ENCODE assay signal across 10 cellular contexts in the genomic region with DNA sequence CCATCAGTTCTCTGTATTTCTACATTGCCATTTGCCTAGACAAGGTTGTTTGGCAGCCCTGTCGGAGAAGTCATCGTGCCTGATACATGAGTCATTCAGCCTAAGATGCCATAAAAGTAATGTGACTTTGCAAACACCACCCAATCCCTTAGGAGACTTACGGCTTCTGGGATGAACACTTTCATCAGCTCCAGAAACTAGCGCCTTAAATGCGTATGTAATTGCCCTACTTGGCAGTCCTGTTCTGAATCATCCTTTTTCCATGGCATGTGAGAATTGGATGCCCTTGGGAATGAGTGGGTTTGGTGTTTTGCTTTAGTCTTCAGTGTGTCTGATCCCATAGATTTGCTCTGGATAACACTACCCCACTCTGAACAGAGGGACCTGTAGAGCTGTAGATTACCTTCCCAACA.
DNase-seq lines count a peak whose midpoint lies in the region; ATAC-seq and TF ChIP-seq lines count a peak whose summit lies in the region.
"Had no signal": no experiment of that assay in that cellular context is flagged by ENCODE, and none has a peak within 500 bp of the region (broad histone marks: within the 10 kb centered on the region; RNA-seq: fewer than 3 reads in every experiment).

No MANE protein-coding gene starts in this region.

- H2BK15ac ChIP-seq in IMR-90 (ENCODE audit: low read depth, low read length) = peak overlapping the region; percentile 71; the same call in 1 of the 3 replicates

- TF ChIP-seq CTCF in IMR-90 (conservative IDR thresholded peaks at IDR 0.05; ENCODE audit: low read depth, low read length) (no peak), lower lobe of right lung (IDR thresholded peaks at IDR 0.05) (no peak), tibial artery (IDR thresholded peaks at IDR 0.05) (no peak), spleen (IDR thresholded peaks at IDR 0.05 in 8 of 11, conservative IDR thresholded peaks at IDR 0.05 in 3 of 11) (no peak)

- H3K4me1 ChIP-seq in IMR-90 (ENCODE audit: control insufficient read depth, insufficient read depth, low read length) = peaks cover 16% of the 10 kb centered on the region
- peaks cover 23% of the 10 kb centered on the region for H3K4me1 ChIP-seq in lower lobe of right lung
- H3K4me1 ChIP-seq in tibial artery = peaks cover 0 to 73% (median 33%) of the 10 kb centered on the region in 4 donors
- H3K4me1 ChIP-seq in spleen = no peaks in the 10 kb centered on the region

- dilution Hi-C loops in IMR-90 (cut with HindIII; ENCODE audit: low sequenced_read_pairs, unreplicated experiment) = no loop called here

- in situ Hi-C loops in IMR-90 (cut with MboI; ENCODE audit: low sequenced_read_pairs) = no loop called here

- no peak overlapping the region; the same call in 1 of the 2 replicates for H4K5ac ChIP-seq in IMR-90 (ENCODE audit: low read depth, low read length)

- H4K8ac ChIP-seq in IMR-90 (ENCODE audit: low read depth in 2 of 2, low read length in 2 of 2) = peak overlapping the region; percentile 10 to 48; a peak in 3 of 4 replicates

- peak overlapping the region; percentile 35 for H3K14ac ChIP-seq in IMR-90 (replicated peaks; ENCODE audit: low read depth, low read length)

- CTCF ChIA-PET in IMR-90 (lab: Yijun Ruan, JAX) = no interaction called here
- CTCF ChIA-PET in activated naive CD4-positive, alpha-beta T cell treated with anti-CD3 and anti-CD28 coated beads, Interleukin-2, amount 10 ng/mL, durations not matched to agents 7 days and 5 days (lab: Charles Lee) = no interaction called here

- no peaks in the 10 kb centered on the region for H3K36me3 Mint-ChIP-seq in activated naive CD4-positive, alpha-beta T cell treated with anti-CD3 and anti-CD28 coated beads, Interleukin-2, amount 10 ng/mL, durations not matched to agents 7 days and 5 days

- H2BK20ac ChIP-seq in IMR-90 (ENCODE audit: low read depth, low read length) = peak overlapping the region; percentile 35; the same call in 1 of the 2 replicates

- H4K20me1 ChIP-seq in IMR-90 (ENCODE audit: insufficient read depth, low read length) = no peaks in the 10 kb centered on the region

- H3K4ac ChIP-seq in IMR-90 (ENCODE audit: low read depth, low read length) = peak overlapping the region; percentile 32

- no peaks in the 10 kb centered on the region for H3K36me3 ChIP-seq in IMR-90 (ENCODE audit: control insufficient read depth, insufficient read depth, low read length)
- no peaks in the 10 kb centered on the region for H3K36me3 ChIP-seq in lower lobe of right lung
- no peaks in the 10 kb centered on the region for H3K36me3 ChIP-seq in tibial artery
- H3K36me3 ChIP-seq in spleen = no peaks in the 10 kb centered on the region

- peak overlapping the region; percentile 76; the same call in 1 of the 2 replicates for H3K18ac ChIP-seq in IMR-90 (ENCODE audit: low read depth, low read length)

- TF ChIP-seq POLR2A in IMR-90 (IDR thresholded peaks at IDR 0.05; ENCODE audit: low read depth, low read length) (no peak), spleen (IDR thresholded peaks at IDR 0.05) (no peak)

- peak overlapping the region; percentile 42; the same call in 1 of the 2 replicates for H2BK120ac ChIP-seq in IMR-90 (ENCODE audit: low read depth, low read length)

- peak overlapping the region; percentile 64 for H2BK5ac ChIP-seq in IMR-90 (ENCODE audit: low read depth, low read length, poor library complexity, severe bottlenecking)

- peaks cover 7% of the 10 kb centered on the region for H3K27me3 Mint-ChIP-seq in activated naive CD4-positive, alpha-beta T cell treated with anti-CD3 and anti-CD28 coated beads, Interleukin-2, amount 10 ng/mL, durations not matched to agents 7 days and 5 days

- H3K79me1 ChIP-seq in IMR-90 (ENCODE audit: low read depth in 1 of 2, low read length in 2 of 2) = peaks cover 23 to 67% of the 10 kb centered on the region in 2 experiments

- intact Hi-C loops in IMR-90 (cut with micrococcal nuclease) = no loop called here
- intact Hi-C loops in lower lobe of right lung (cut with DNase I) = no loop called here
- intact Hi-C loops in tibial artery (cut with DNase I; ENCODE audit: low total_unique reads) = no loop called here
- intact Hi-C loops in spleen (cut with DNase I; ENCODE audit: low total_unique reads) = no loop called here

- H2AFZ ChIP-seq in IMR-90 (replicated peaks; ENCODE audit: low read length, poor library complexity) = peak overlapping the region; percentile 9

- TF ChIP-seq RAD21 in IMR-90 (IDR thresholded peaks at IDR 0.05; ENCODE audit: low read length) = no peak

- H3K9me1 ChIP-seq in IMR-90 (ENCODE audit: insufficient read depth, low read length) = peaks cover 3% of the 10 kb centered on the region

- no peak overlapping the region for H3K27ac Mint-ChIP-seq in activated naive CD4-positive, alpha-beta T cell treated with anti-CD3 and anti-CD28 coated beads, Interleukin-2, amount 10 ng/mL, durations not matched to agents 7 days and 5 days

- ATAC-seq in IMR-90 (ENCODE audit: low read depth) (peak; percentile 38; the same call in 1 of the 2 replicates), lower lobe of right lung (peak; percentile 25 to 37), HG03565 (IDR thresholded peaks at IDR 0.05; ENCODE audit: unreplicated experiment) (no peak), GM18520 (IDR thresholded peaks at IDR 0.05; ENCODE audit: unreplicated experiment) (no peak)

- H3K9ac ChIP-seq in IMR-90 (ENCODE audit: low read depth, low read length) = no peak overlapping the region

- 0 out of 2 replicates have a peak overlapping the region, but pooled peaks have one; percentile 7 for H3K56ac ChIP-seq in IMR-90 (ENCODE audit: extremely low read depth, insufficient read depth, low read length)

- H3K23ac ChIP-seq in IMR-90 (ENCODE audit: low read depth, low read length) = no peak overlapping the region; the same call in 1 of the 2 replicates

- H3K27me3 ChIP-seq in IMR-90 (ENCODE audit: control insufficient read depth, insufficient read depth, low read length) (no peaks in the 10 kb centered on the region), lower lobe of right lung (ENCODE audit: low read depth) (no peaks in the 10 kb centered on the region), tibial artery (no peaks in the 10 kb centered on the region), spleen (replicated peaks in 1 of 7) (no peaks in the 10 kb centered on the region)

- no peak overlapping the region; the same call in 1 of the 2 replicates for H3K4me2 ChIP-seq in IMR-90 (ENCODE audit: low read depth, low read length)

- H3K9me3 ChIP-seq in IMR-90 (ENCODE audit: control insufficient read depth, insufficient read depth, low read length) = no peaks in the 10 kb centered on the region
- no peaks in the 10 kb centered on the region for H3K9me3 ChIP-seq in lower lobe of right lung
- no peaks in the 10 kb centered on the region for H3K9me3 ChIP-seq in tibial artery
- no peaks in the 10 kb centered on the region for H3K9me3 ChIP-seq in spleen

- peak; percentile 80 for DNase-seq in IMR-90
- no peak for DNase-seq in lower lobe of right lung
- DNase-seq in tibial artery = peak; percentile 85 to 87
- no peak for DNase-seq in spleen
- DNase-seq in activated naive CD4-positive, alpha-beta T cell treated with anti-CD3 and anti-CD28 coated beads, Interleukin-2, amount 10 ng/mL, durations not matched to agents 7 days and 5 days = no peak
- DNase-seq: activated gamma-delta T cell treated with Interleukin-2 at 50 U/mL for 16 hours; stimulated activated CD4-positive, alpha-beta T cell treated with anti-CD3 and anti-CD28 coated beads, Interleukin-1b, Interleukin-23, amount 100 ng/mL, for 48 hours had no signal

- H3K9me3 Mint-ChIP-seq in activated naive CD4-positive, alpha-beta T cell treated with anti-CD3 and anti-CD28 coated beads, Interleukin-2, amount 10 ng/mL, durations not matched to agents 7 days and 5 days = no peaks in the 10 kb centered on the region

- POLR2A ChIA-PET in IMR-90 (lab: Charles Lee; ENCODE audit: unreplicated experiment) = no interaction called here

- no peaks in the 10 kb centered on the region for H3K4me1 Mint-ChIP-seq in activated naive CD4-positive, alpha-beta T cell treated with anti-CD3 and anti-CD28 coated beads, Interleukin-2, amount 10 ng/mL, durations not matched to agents 7 days and 5 days

- peak overlapping the region; percentile 76; the same call in 1 of the 2 replicates for H2AK5ac ChIP-seq in IMR-90 (ENCODE audit: low read depth, low read length)

- no peak overlapping the region for H2AK9ac ChIP-seq in IMR-90 (replicated peaks; ENCODE audit: low read depth, low read length, poor library complexity)

- H3K4me3 Mint-ChIP-seq in activated naive CD4-positive, alpha-beta T cell treated with anti-CD3 and anti-CD28 coated beads, Interleukin-2, amount 10 ng/mL, durations not matched to agents 7 days and 5 days = no peak overlapping the region

- H4K91ac ChIP-seq in IMR-90 (ENCODE audit: insufficient read depth, low read depth, low read length) = peak overlapping the region; percentile 41; the same call in 1 of the 2 replicates

- H3K27ac ChIP-seq in IMR-90 (ENCODE audit: insufficient read depth, low read length) (no peak overlapping the region), cingulate gyrus (ENCODE audit: low read depth, low read length) (peak overlapping the region; percentile 16), lower lobe of right lung (peak overlapping the region; percentile 47), tibial artery (peak overlapping the region; percentile 86 to 87), spleen (no peak overlapping the region)

- WGBS in IMR-90 (ENCODE audit: extremely low coverage in 2 of 2, insufficient read length in 1 of 2), 2 experiments = no CpG with 5 or more reads among the region's 5 CpGs
- 94 to 97% (median 94%) methylated on average over 5 of the region's 5 CpGs for WGBS in spleen, 5 donors

- BruUV-seq in IMR-90 (replicated peaks; lab: Mats Ljungman, UMichigan) = no TSS peak

- no peak overlapping the region for H3K4me3 ChIP-seq in IMR-90 (ENCODE audit: insufficient read depth, low read depth, low read length)
- H3K4me3 ChIP-seq in lower lobe of right lung = no peak overlapping the region
- peak overlapping the region; percentile 5 to 6 for H3K4me3 ChIP-seq in tibial artery
- no peak overlapping the region for H3K4me3 ChIP-seq in spleen

TF ChIP-seq in IMR-90, 13 proteins besides CTCF, POLR2A, EP300 and RAD21:
- no peak for TF ChIP-seq RFX5 (IDR thresholded peaks at IDR 0.05; ENCODE audit: low read depth, low read length)
- no peak for TF ChIP-seq CEBPB (IDR thresholded peaks at IDR 0.05; ENCODE audit: low read depth, low read length)
- no peak for TF ChIP-seq RCOR1 (IDR thresholded peaks at IDR 0.05; ENCODE audit: insufficient replicate concordance, low read length)
- TF ChIP-seq NFE2L2 (IDR thresholded peaks at IDR 0.05; ENCODE audit: low read depth, low read length) = no peak; the same call in 1 of the 2 replicates
- TF ChIP-seq BHLHE40 (IDR thresholded peaks at IDR 0.05; ENCODE audit: low read depth, low read length) = peak; percentile 53; the same call in 1 of the 2 replicates
- TF ChIP-seq MAFK (IDR thresholded peaks at IDR 0.05; ENCODE audit: low read depth, low read length) = no peak

Comparison
In these comparisons a context has a peak if more than half of its experiments do, and no peak if none do; other contexts are left out.
1. ATAC-seq: peak in IMR-90 (single experiment) and lower lobe of right lung (2 of 2); none in HG03565 (single experiment) and GM18520 (single experiment).
2. DNase-seq: peak in IMR-90 (single experiment) and tibial artery (2 of 2); none in lower lobe of right lung (single experiment), spleen (single experiment) and activated naive CD4-positive, alpha-beta T cell treated with anti-CD3 and anti-CD28 coated beads, Interleukin-2, amount 10 ng/mL, durations not matched to agents 7 days and 5 days (single experiment).
3. H3K27ac ChIP-seq: peak in cingulate gyrus (single experiment), lower lobe of right lung (single experiment) and tibial artery (2 of 2); none in IMR-90 (single experiment) and spleen (0 of 8).
4. H3K4me3 ChIP-seq: peak in tibial artery (2 of 2); none in IMR-90 (single experiment), lower lobe of right lung (single experiment) and spleen (0 of 8).